In genomic region chr12:116910645-116911449, GRCh38 we compare ENCODE assay signal across 8 cellular contexts. TPM values are rescaled to one million over a fixed set of nuclear protein-coding genes. Genes with fewer than 3 reads are reported as not detected.
A peak's percentile ranks its signal among the peaks of the same experiment; 100 is the strongest.
DNase-seq lines count a peak whose midpoint lies in the region; ATAC-seq and TF ChIP-seq lines count a peak whose summit lies in the region.

A gene with protein sequence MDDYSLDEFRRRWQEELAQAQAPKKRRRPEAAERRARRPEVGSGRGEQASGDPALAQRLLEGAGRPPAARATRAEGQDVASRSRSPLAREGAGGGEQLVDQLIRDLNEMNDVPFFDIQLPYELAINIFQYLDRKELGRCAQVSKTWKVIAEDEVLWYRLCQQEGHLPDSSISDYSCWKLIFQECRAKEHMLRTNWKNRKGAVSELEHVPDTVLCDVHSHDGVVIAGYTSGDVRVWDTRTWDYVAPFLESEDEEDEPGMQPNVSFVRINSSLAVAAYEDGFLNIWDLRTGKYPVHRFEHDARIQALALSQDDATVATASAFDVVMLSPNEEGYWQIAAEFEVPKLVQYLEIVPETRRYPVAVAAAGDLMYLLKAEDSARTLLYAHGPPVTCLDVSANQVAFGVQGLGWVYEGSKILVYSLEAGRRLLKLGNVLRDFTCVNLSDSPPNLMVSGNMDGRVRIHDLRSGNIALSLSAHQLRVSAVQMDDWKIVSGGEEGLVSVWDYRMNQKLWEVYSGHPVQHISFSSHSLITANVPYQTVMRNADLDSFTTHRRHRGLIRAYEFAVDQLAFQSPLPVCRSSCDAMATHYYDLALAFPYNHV (plus strand): TSS chr12:116910950. CDS start chr12:116911038, 88 bp downstream.

- under 1% methylated on average over 82 of the region's 82 CpGs for WGBS in thymus

- no peaks in the 10 kb centered on the region for H3K9me3 ChIP-seq in thymus (ENCODE audit: control insufficient read depth)

- H3K4me1 Mint-ChIP-seq in glutamatergic neuron (ENCODE audit: low read depth, unreplicated experiment) (peaks cover 3% of the 10 kb centered on the region), osteocyte (ENCODE audit: unreplicated experiment) (peaks cover 26% of the 10 kb centered on the region)

- no peaks in the 10 kb centered on the region for H3K36me3 ChIP-seq in thymus (ENCODE audit: control insufficient read depth, insufficient read depth)

- no peaks in the 10 kb centered on the region for H3K27me3 ChIP-seq in thymus (ENCODE audit: control insufficient read depth, insufficient read depth)

- H3K27ac Mint-ChIP-seq in glutamatergic neuron (ENCODE audit: unreplicated experiment) = no peak within 1 kb of the TSS
- peak within 1 kb of the TSS; percentile 75 for H3K27ac Mint-ChIP-seq in osteocyte (ENCODE audit: unreplicated experiment)

- in situ Hi-C loops in KBM-7 (cut with MboI; ENCODE audit: low pct_unique_long_range_greater_than_20kb, low sequenced_read_pairs) = no loop called here

- peak; percentile 90 for DNase-seq in Daoy (ENCODE audit: low read depth)
- peak; percentile 85 for DNase-seq in KBM-7
- DNase-seq in SHP77 treated with DMSO at 0.1 percent for 48 hours (lab: John Stamatoyannopoulos, UW) = peak; percentile 77
- DNase-seq in activated naive CD4-positive, alpha-beta T cell treated with anti-CD3 and anti-CD28 coated beads, Interleukin-2, amount 50 U/mL, for 16 hours = peak; percentile 69
- peak; percentile 84 for DNase-seq in glutamatergic neuron
- peak; percentile 91 for DNase-seq in osteocyte (ENCODE audit: extremely low spot score, unreplicated experiment)

- H3K4me3 ChIP-seq in thymus (ENCODE audit: low read length) = peak within 1 kb of the TSS; percentile 92

- TF ChIP-seq CTCF in glutamatergic neuron (IDR thresholded peaks at IDR 0.05; ENCODE audit: partially characterized antibody, unreplicated experiment) = no peak
- TF ChIP-seq CTCF in osteocyte (IDR thresholded peaks at IDR 0.05) = no peak

- no peaks in the 10 kb centered on the region for H3K4me1 ChIP-seq in thymus (ENCODE audit: control insufficient read depth, insufficient read depth, low read length)

- H3K36me3 Mint-ChIP-seq in glutamatergic neuron (ENCODE audit: unreplicated experiment) (no peaks in the 10 kb centered on the region), osteocyte (ENCODE audit: unreplicated experiment) (peaks cover 4% of the 10 kb centered on the region)

- H3K4me3 Mint-ChIP-seq in glutamatergic neuron (ENCODE audit: unreplicated experiment) = peak within 1 kb of the TSS; percentile 92
- peak within 1 kb of the TSS; percentile 87 for H3K4me3 Mint-ChIP-seq in osteocyte (ENCODE audit: unreplicated experiment)

- H3K27ac ChIP-seq in thymus (ENCODE audit: low read depth) = peak within 1 kb of the TSS; percentile 52

- H3K27me3 Mint-ChIP-seq in glutamatergic neuron (ENCODE audit: unreplicated experiment) (no peaks in the 10 kb centered on the region), osteocyte (ENCODE audit: unreplicated experiment) (peaks cover 19% of the 10 kb centered on the region)

- H3K9me3 Mint-ChIP-seq in glutamatergic neuron (ENCODE audit: unreplicated experiment) = no peaks in the 10 kb centered on the region
- H3K9me3 Mint-ChIP-seq in osteocyte (ENCODE audit: unreplicated experiment) = no peaks in the 10 kb centered on the region

- ATAC-seq in GM21717 (IDR thresholded peaks at IDR 0.05; ENCODE audit: unreplicated experiment) = peak; percentile 93

RNA-seq across cellular contexts. Expression of the gene that starts here (rescaled TPM):
- total RNA-seq in Daoy (2014; rRNA removed; shearing (Covaris generic)) = 13.2 and 14.6 TPM in 2 replicates
- total RNA-seq in glutamatergic neuron (ENCODE audit: unreplicated experiment) (16.2 TPM), osteocyte (32.1 and 33.6 TPM in 2 replicates)
- 4.5 TPM for polyA plus RNA-seq in thymus

Comparison
In these comparisons a context has a peak if more than half of its experiments do, and no peak if none do; other contexts are left out.
1. Peak in every context shown above with its lines: DNase-seq, ATAC-seq, H3K4me3 ChIP-seq and H3K27ac ChIP-seq.